ENCODE assay signal across 13 cellular contexts in genomic region chr2:10333966-10334365, GRCh38. TPM values are rescaled to one million over a fixed set of nuclear protein-coding genes. Genes with fewer than 3 reads are reported as not detected.
DNase-seq lines count a peak whose midpoint lies in the region; ATAC-seq and TF ChIP-seq lines count a peak whose summit lies in the region.
"Had no signal": no experiment of that assay in that cellular context is flagged by ENCODE, and none has a peak within 500 bp of the region (broad histone marks: within the 10 kb centered on the region; RNA-seq: fewer than 3 reads in every experiment).

No MANE protein-coding gene starts in this region.

- no peaks in the 10 kb centered on the region for H3K9me3 Mint-ChIP-seq in activated CD4-positive, alpha-beta memory T cell treated with anti-CD3 and anti-CD28 coated beads for 36 hours
- peaks cover 4% of the 10 kb centered on the region for H3K9me3 Mint-ChIP-seq in activated CD4-positive, alpha-beta memory T cell treated with anti-CD3 and anti-CD28 coated beads, Interleukin-2, amount 10 ng/mL, durations not matched to agents 7 days and 5 days
- H3K9me3 Mint-ChIP-seq in CD4-positive, alpha-beta T cell = no peaks in the 10 kb centered on the region
- no peaks in the 10 kb centered on the region for H3K9me3 Mint-ChIP-seq in activated naive CD8-positive, alpha-beta T cell (ENCODE audit: low read depth)
- H3K9me3 Mint-ChIP-seq in nephron progenitor cell (peaks cover 20% of the 10 kb centered on the region), MCF 10A (ENCODE audit: unreplicated experiment) (no peaks in the 10 kb centered on the region)

- H3K36me3 Mint-ChIP-seq in activated CD4-positive, alpha-beta memory T cell treated with anti-CD3 and anti-CD28 coated beads for 36 hours = peaks cover 18% of the 10 kb centered on the region
- H3K36me3 Mint-ChIP-seq in activated CD4-positive, alpha-beta memory T cell treated with anti-CD3 and anti-CD28 coated beads, Interleukin-2, amount 10 ng/mL, durations not matched to agents 7 days and 5 days (ENCODE audit: low read depth) = peaks cover 29% of the 10 kb centered on the region
- peaks cover 55% of the 10 kb centered on the region for H3K36me3 Mint-ChIP-seq in CD4-positive, alpha-beta T cell (ENCODE audit: low read depth)
- peaks cover 5% of the 10 kb centered on the region for H3K36me3 Mint-ChIP-seq in activated naive CD8-positive, alpha-beta T cell
- H3K36me3 Mint-ChIP-seq in nephron progenitor cell (ENCODE audit: low read depth) (peaks cover 15% of the 10 kb centered on the region), MCF 10A (ENCODE audit: insufficient read depth, unreplicated experiment) (peaks cover 13% of the 10 kb centered on the region)

- TF ChIP-seq CTCF in CD4-positive, alpha-beta T cell (IDR thresholded peaks at IDR 0.05) = no peak
- TF ChIP-seq CTCF in nephron progenitor cell (IDR thresholded peaks at IDR 0.05) (no peak), MCF 10A (IDR thresholded peaks at IDR 0.05; ENCODE audit: unreplicated experiment) (no peak)

- no peak overlapping the region for H3K27ac ChIP-seq in CD4-positive, alpha-beta T cell (ENCODE audit: low read depth, low read length)

- H3K9me3 ChIP-seq in CD4-positive, alpha-beta T cell (ENCODE audit: control insufficient read depth, low read length) = no peaks in the 10 kb centered on the region
- H3K9me3 ChIP-seq: HAP-1 had no signal

- no peak for ATAC-seq in CD4-positive, alpha-beta T cell (ENCODE audit: poor library complexity)

- no peak overlapping the region for H3K4me3 Mint-ChIP-seq in activated CD4-positive, alpha-beta memory T cell treated with anti-CD3 and anti-CD28 coated beads for 36 hours
- H3K4me3 Mint-ChIP-seq in activated CD4-positive, alpha-beta memory T cell treated with anti-CD3 and anti-CD28 coated beads, Interleukin-2, amount 10 ng/mL, durations not matched to agents 7 days and 5 days = no peak overlapping the region
- H3K4me3 Mint-ChIP-seq in CD4-positive, alpha-beta T cell = peak overlapping the region; percentile 57
- H3K4me3 Mint-ChIP-seq in activated naive CD8-positive, alpha-beta T cell = no peak overlapping the region
- peak overlapping the region; percentile 55 for H3K4me3 Mint-ChIP-seq in nephron progenitor cell
- H3K4me3 Mint-ChIP-seq in MCF 10A (ENCODE audit: unreplicated experiment) = no peak overlapping the region

- no peaks in the 10 kb centered on the region for H3K27me3 ChIP-seq in CD4-positive, alpha-beta T cell (ENCODE audit: control insufficient read depth, insufficient read depth, low read length)

- no TSS peak for BruUV-seq in MCF 10A (replicated peaks; lab: Mats Ljungman, UMichigan)

- POLR2A ChIA-PET in activated CD4-positive, alpha-beta memory T cell treated with anti-CD3 and anti-CD28 coated beads for 36 hours (lab: Charles Lee) = interaction anchor here (1.0 to 1.2 kb wide), 2 partner anchors 30 to 73 kb away, joined by 3 read pairs; no protein-coding TSS in a partner anchor
- POLR2A ChIA-PET in activated CD4-positive, alpha-beta memory T cell treated with anti-CD3 and anti-CD28 coated beads, Interleukin-2, amount 10 ng/mL, durations not matched to agents 7 days and 5 days (lab: Charles Lee) = no interaction called here
- POLR2A ChIA-PET in CD4-positive, alpha-beta T cell (lab: Charles Lee) = interaction anchor here (1.5 to 11.1 kb wide), 2 partner anchors 28 to 44 kb away, joined by 3 to 230 read pairs; partner anchors contain the start of gene HPCAL1
- POLR2A ChIA-PET in MCF 10A (lab: Yijun Ruan, JAX) = interaction anchor here (0.5 kb wide), 1 partner anchor 308 kb away, joined by 3 read pairs; no protein-coding TSS in a partner anchor

- intact Hi-C loops in activated CD4-positive, alpha-beta memory T cell treated with anti-CD3 and anti-CD28 coated beads for 36 hours (cut with micrococcal nuclease) = loop anchor here (2.0 to 5.0 kb wide), 2 partner anchors 62 to 111 kb away; no protein-coding TSS in a partner anchor
- intact Hi-C loops in CD4-positive, alpha-beta T cell (cut with DNase I, micrococcal nuclease) = loop anchor here in 1 of 2 experiments (5.0 kb wide), 1 partner anchor 53 kb away; no protein-coding TSS in a partner anchor
- intact Hi-C loops in cardiac septum (cut with DNase I) (loop anchor here (5.0 kb wide), 1 partner anchor 68 kb away; no protein-coding TSS in a partner anchor), MCF 10A (cut with micrococcal nuclease) (no loop called here)

- H3K4me1 Mint-ChIP-seq in activated CD4-positive, alpha-beta memory T cell treated with anti-CD3 and anti-CD28 coated beads for 36 hours (ENCODE audit: low read depth) = peaks cover 64% of the 10 kb centered on the region
- H3K4me1 Mint-ChIP-seq in activated CD4-positive, alpha-beta memory T cell treated with anti-CD3 and anti-CD28 coated beads, Interleukin-2, amount 10 ng/mL, durations not matched to agents 7 days and 5 days = peaks cover 46% of the 10 kb centered on the region
- H3K4me1 Mint-ChIP-seq in CD4-positive, alpha-beta T cell (ENCODE audit: low read depth) = peaks cover 87% of the 10 kb centered on the region
- peaks cover 81% of the 10 kb centered on the region for H3K4me1 Mint-ChIP-seq in activated naive CD8-positive, alpha-beta T cell (ENCODE audit: low read depth)
- H3K4me1 Mint-ChIP-seq in nephron progenitor cell (peaks cover 60% of the 10 kb centered on the region), MCF 10A (ENCODE audit: insufficient read depth, unreplicated experiment) (peaks cover 43% of the 10 kb centered on the region)

- peak overlapping the region; percentile 90 for H3K27ac Mint-ChIP-seq in activated CD4-positive, alpha-beta memory T cell treated with anti-CD3 and anti-CD28 coated beads for 36 hours
- no peak overlapping the region for H3K27ac Mint-ChIP-seq in activated CD4-positive, alpha-beta memory T cell treated with anti-CD3 and anti-CD28 coated beads, Interleukin-2, amount 10 ng/mL, durations not matched to agents 7 days and 5 days
- peak overlapping the region; percentile 94 for H3K27ac Mint-ChIP-seq in CD4-positive, alpha-beta T cell
- H3K27ac Mint-ChIP-seq in activated naive CD8-positive, alpha-beta T cell = peak overlapping the region; percentile 90
- H3K27ac Mint-ChIP-seq in nephron progenitor cell (peak overlapping the region; percentile 97), MCF 10A (ENCODE audit: low read depth, unreplicated experiment) (no peak overlapping the region)

- CTCF ChIA-PET in activated CD4-positive, alpha-beta memory T cell treated with anti-CD3 and anti-CD28 coated beads for 36 hours (lab: Charles Lee) = interaction anchor here (1.8 to 4.7 kb wide), 2 partner anchors 30 to 75 kb away, joined by 5 to 33 read pairs; partner anchors contain the start of gene HPCAL1
- CTCF ChIA-PET in activated CD4-positive, alpha-beta memory T cell treated with anti-CD3 and anti-CD28 coated beads, Interleukin-2, amount 10 ng/mL, durations not matched to agents 7 days and 5 days (lab: Charles Lee) = interaction anchor here (0.6 to 3.1 kb wide), 2 partner anchors 9 to 30 kb away, joined by 4 to 14 read pairs; partner anchors contain the start of gene HPCAL1
- CTCF ChIA-PET in CD4-positive, alpha-beta T cell (lab: Charles Lee) = no interaction called here
- CTCF ChIA-PET in MCF 10A (lab: Yijun Ruan, JAX) = interaction anchor here (0.9 to 1.5 kb wide), 2 partner anchors 75 to 98 kb away, joined by 3 read pairs; no protein-coding TSS in a partner anchor

- H3K27me3 Mint-ChIP-seq in activated CD4-positive, alpha-beta memory T cell treated with anti-CD3 and anti-CD28 coated beads for 36 hours = no peaks in the 10 kb centered on the region
- H3K27me3 Mint-ChIP-seq in activated CD4-positive, alpha-beta memory T cell treated with anti-CD3 and anti-CD28 coated beads, Interleukin-2, amount 10 ng/mL, durations not matched to agents 7 days and 5 days = no peaks in the 10 kb centered on the region
- H3K27me3 Mint-ChIP-seq in CD4-positive, alpha-beta T cell = no peaks in the 10 kb centered on the region
- H3K27me3 Mint-ChIP-seq in activated naive CD8-positive, alpha-beta T cell = no peaks in the 10 kb centered on the region
- H3K27me3 Mint-ChIP-seq in nephron progenitor cell (ENCODE audit: low read depth, poor library complexity) (peaks cover 18% of the 10 kb centered on the region), MCF 10A (ENCODE audit: insufficient read depth, unreplicated experiment) (no peaks in the 10 kb centered on the region)

- no peak for DNase-seq in activated CD4-positive, alpha-beta memory T cell treated with anti-CD3 and anti-CD28 coated beads for 36 hours
- no peak for DNase-seq in activated CD4-positive, alpha-beta memory T cell treated with anti-CD3 and anti-CD28 coated beads, Interleukin-2, amount 10 ng/mL, durations not matched to agents 7 days and 5 days
- no peak for DNase-seq in CD4-positive, alpha-beta T cell
- DNase-seq in nephron progenitor cell = no peak
- DNase-seq in DMS114 treated with DMSO at 0.1 percent for 48 hours (lab: John Stamatoyannopoulos, UW; ENCODE audit: unreplicated experiment) = no peak
- DNase-seq in cardiac septum (ENCODE audit: low spot score) = no peak
- DNase-seq in MCF 10A (ENCODE audit: unreplicated experiment) = no peak
- DNase-seq: 8988T; DMS53; NCI-H1436; NK-92 treated with Interleukin-12 subunit alpha and Interleukin-12 subunit beta, amount 100 ng/mL, for 24 hours had no signal

RNA-seq across cellular contexts. Expression of gene HPCAL1, which starts 31.3 kb away (rescaled TPM):
- total RNA-seq in activated CD4-positive, alpha-beta memory T cell treated with anti-CD3 and anti-CD28 coated beads for 36 hours = 10 to 100 TPM; 82.2 to 82.6 TPM
- 10 to 100 TPM; 70.0 to 71.4 TPM for total RNA-seq in activated CD4-positive, alpha-beta memory T cell treated with anti-CD3 and anti-CD28 coated beads, Interleukin-2, amount 10 ng/mL, durations not matched to agents 7 days and 5 days
- 10 to 100 TPM; 24.9 to 27.9 TPM for total RNA-seq in CD4-positive, alpha-beta T cell
- total RNA-seq in cardiac septum (21.6 TPM), MCF 10A (2022) (136 and 144 TPM in 2 replicates)

Comparison
In these comparisons a context has a peak if more than half of its experiments do, and no peak if none do; other contexts are left out.
1. H3K27ac Mint-ChIP-seq: peak in activated CD4-positive, alpha-beta memory T cell treated with anti-CD3 and anti-CD28 coated beads for 36 hours (single experiment), CD4-positive, alpha-beta T cell (single experiment), activated naive CD8-positive, alpha-beta T cell (single experiment) and nephron progenitor cell (single experiment); none in activated CD4-positive, alpha-beta memory T cell treated with anti-CD3 and anti-CD28 coated beads, Interleukin-2, amount 10 ng/mL, durations not matched to agents 7 days and 5 days (single experiment) and MCF 10A (single experiment).
2. H3K4me3 Mint-ChIP-seq: peak in CD4-positive, alpha-beta T cell (single experiment) and nephron progenitor cell (single experiment); none in activated CD4-positive, alpha-beta memory T cell treated with anti-CD3 and anti-CD28 coated beads for 36 hours (single experiment), activated CD4-positive, alpha-beta memory T cell treated with anti-CD3 and anti-CD28 coated beads, Interleukin-2, amount 10 ng/mL, durations not matched to agents 7 days and 5 days (single experiment), activated naive CD8-positive, alpha-beta T cell (single experiment) and MCF 10A (single experiment).